In genomic region chr13:75219479-75220237, GRCh38 we compare ENCODE assay signal across 7 cellular contexts.
DNase-seq lines count a peak whose midpoint lies in the region; ATAC-seq, FAIRE-seq and TF ChIP-seq lines count a peak whose summit lies in the region.

No MANE protein-coding gene starts in this region.

- peak overlapping the region; percentile 72 for H3K9ac ChIP-seq in astrocyte (ENCODE audit: low read length)

- no peaks in the 10 kb centered on the region for H3K4me1 ChIP-seq in astrocyte (ENCODE audit: insufficient read depth, low read length)
- H3K4me1 ChIP-seq in hepatocyte (ENCODE audit: insufficient read depth): no peaks in the 10 kb centered on the region
- peaks cover 0 to 9% (median 2%) of the 10 kb centered on the region in 4 donors for H3K4me1 ChIP-seq in sigmoid colon

- no peaks in the 10 kb centered on the region for H3K27me3 ChIP-seq in astrocyte (ENCODE audit: insufficient read depth, low read length)
- H3K27me3 ChIP-seq in hepatocyte: no peaks in the 10 kb centered on the region
- H3K27me3 ChIP-seq in sigmoid colon: peaks cover 0 to 4% (median 0%) of the 10 kb centered on the region in 3 donors

- no peaks in the 10 kb centered on the region for H3K9me2 ChIP-seq in hepatocyte (replicated peaks; ENCODE audit: insufficient read depth)

- no peak for FAIRE-seq in astrocyte (lab: Jason Lieb, UNC)

- no peaks in the 10 kb centered on the region for H4K20me1 ChIP-seq in astrocyte (ENCODE audit: insufficient read depth, low read length)
- no peaks in the 10 kb centered on the region for H4K20me1 ChIP-seq in hepatocyte (ENCODE audit: insufficient read depth, poor library complexity, severe bottlenecking)

- H3K4me3 Mint-ChIP-seq in astrocyte (ENCODE audit: unreplicated experiment): no peak overlapping the region

- no peak overlapping the region for H3K27ac ChIP-seq in astrocyte (ENCODE audit: low read depth, low read length)
- H3K27ac ChIP-seq in hepatocyte: no peak overlapping the region
- no peak overlapping the region for H3K27ac ChIP-seq in sigmoid colon

- H2AFZ ChIP-seq in astrocyte (ENCODE audit: low read depth, low read length): peak overlapping the region; percentile 71
- peak overlapping the region; percentile 7 for H2AFZ ChIP-seq in hepatocyte

- peak; percentile 99 for ATAC-seq in HG02759 (IDR thresholded peaks at IDR 0.05; ENCODE audit: unreplicated experiment)

- peak overlapping the region; percentile 29 for H3K27ac Mint-ChIP-seq in astrocyte (ENCODE audit: unreplicated experiment)

- no peaks in the 10 kb centered on the region for H3K36me3 Mint-ChIP-seq in astrocyte (ENCODE audit: low read depth, unreplicated experiment)

- H3K4me1 Mint-ChIP-seq in astrocyte (ENCODE audit: low read depth, unreplicated experiment): peaks cover 34% of the 10 kb centered on the region

- DNase-seq in GM13977 (ENCODE audit: low spot score) (peak; percentile 82), NCI-H128 (lab: John Stamatoyannopoulos, UW; ENCODE audit: unreplicated experiment) (peak; percentile 58), T-helper 9 cell (peak; percentile 80), astrocyte (ENCODE audit: low read depth) (peak; percentile 37), hepatocyte (ENCODE audit: low spot score) (peak; percentile 88), sigmoid colon (peak; percentile 87)

- TF ChIP-seq EP300 in sigmoid colon (IDR thresholded peaks at IDR 0.05): no peak

- no peaks in the 10 kb centered on the region for H3K36me3 ChIP-seq in astrocyte (ENCODE audit: insufficient read depth, low read length)
- no peaks in the 10 kb centered on the region for H3K36me3 ChIP-seq in hepatocyte (replicated peaks; ENCODE audit: insufficient read depth, low read depth)
- H3K36me3 ChIP-seq in sigmoid colon: no peaks in the 10 kb centered on the region

- H3K27me3 Mint-ChIP-seq in astrocyte (ENCODE audit: low read depth, unreplicated experiment): peaks cover 3% of the 10 kb centered on the region

- peak overlapping the region; percentile 48 for H3K4me3 ChIP-seq in astrocyte (ENCODE audit: insufficient read depth, low read depth, low read length)
- no peak overlapping the region for H3K4me3 ChIP-seq in hepatocyte
- H3K4me3 ChIP-seq in sigmoid colon: peak overlapping the region in 2 of 4 donors; percentile 18 to 23

- H3K4me2 ChIP-seq in astrocyte (ENCODE audit: low read length): peak overlapping the region; percentile 82
- H3K4me2 ChIP-seq in hepatocyte: peak overlapping the region; percentile 75

- H3K9me3 ChIP-seq in astrocyte (ENCODE audit: insufficient read depth, low read depth, low read length) (no peaks in the 10 kb centered on the region), hepatocyte (ENCODE audit: low read depth) (no peaks in the 10 kb centered on the region), sigmoid colon (no peaks in the 10 kb centered on the region)

- 14% methylated on average over 31 of the region's 31 CpGs for WGBS in hepatocyte (ENCODE audit: low lambda C conversion rate, missing lambda C conversion rate)
- WGBS in sigmoid colon, 2 donors: 8 to 12% methylated on average over 31 of the region's 31 CpGs

- peaks cover 2% of the 10 kb centered on the region for H3K9me3 Mint-ChIP-seq in astrocyte (ENCODE audit: unreplicated experiment)

- TF ChIP-seq CTCF in GM13977 (IDR thresholded peaks at IDR 0.05; ENCODE audit: extremely low read depth, insufficient read depth, missing control alignments): peak; percentile 97
- peak; percentile 84 for TF ChIP-seq CTCF in astrocyte (IDR thresholded peaks at IDR 0.05; ENCODE audit: insufficient read depth, low read depth, low read length)
- peak; percentile 98 for TF ChIP-seq CTCF in hepatocyte (IDR thresholded peaks at IDR 0.05; ENCODE audit: poor library complexity)
- TF ChIP-seq CTCF in sigmoid colon (IDR thresholded peaks at IDR 0.05): peak; percentile 67 to 97 (median 78)

- intact Hi-C loops in sigmoid colon (cut with DNase I): loop anchor here (5.0 to 10.0 kb wide), 3 partner anchors 935 to 1465 kb away; no protein-coding TSS in a partner anchor

- TF ChIP-seq POLR2A in sigmoid colon (IDR thresholded peaks at IDR 0.05): no peak

- H3K79me2 ChIP-seq in astrocyte (ENCODE audit: insufficient read depth, low read length): no peaks in the 10 kb centered on the region
- no peaks in the 10 kb centered on the region for H3K79me2 ChIP-seq in hepatocyte

- in situ Hi-C loops in GM13977 (cut with MboI; ENCODE audit: low pct_unique_long_range_greater_than_20kb, low sequenced_read_pairs, unreplicated experiment): no loop called here

Comparison
In these comparisons a context has a peak if more than half of its experiments do, and no peak if none do; other contexts are left out.
1. DNase-seq: peak in every context shown above with its lines; median percentile 88 in hepatocyte; 87 in sigmoid colon; 82 in GM13977; 80 in T-helper 9 cell; 58 in NCI-H128; 37 in astrocyte.